In the genomic region with DNA sequence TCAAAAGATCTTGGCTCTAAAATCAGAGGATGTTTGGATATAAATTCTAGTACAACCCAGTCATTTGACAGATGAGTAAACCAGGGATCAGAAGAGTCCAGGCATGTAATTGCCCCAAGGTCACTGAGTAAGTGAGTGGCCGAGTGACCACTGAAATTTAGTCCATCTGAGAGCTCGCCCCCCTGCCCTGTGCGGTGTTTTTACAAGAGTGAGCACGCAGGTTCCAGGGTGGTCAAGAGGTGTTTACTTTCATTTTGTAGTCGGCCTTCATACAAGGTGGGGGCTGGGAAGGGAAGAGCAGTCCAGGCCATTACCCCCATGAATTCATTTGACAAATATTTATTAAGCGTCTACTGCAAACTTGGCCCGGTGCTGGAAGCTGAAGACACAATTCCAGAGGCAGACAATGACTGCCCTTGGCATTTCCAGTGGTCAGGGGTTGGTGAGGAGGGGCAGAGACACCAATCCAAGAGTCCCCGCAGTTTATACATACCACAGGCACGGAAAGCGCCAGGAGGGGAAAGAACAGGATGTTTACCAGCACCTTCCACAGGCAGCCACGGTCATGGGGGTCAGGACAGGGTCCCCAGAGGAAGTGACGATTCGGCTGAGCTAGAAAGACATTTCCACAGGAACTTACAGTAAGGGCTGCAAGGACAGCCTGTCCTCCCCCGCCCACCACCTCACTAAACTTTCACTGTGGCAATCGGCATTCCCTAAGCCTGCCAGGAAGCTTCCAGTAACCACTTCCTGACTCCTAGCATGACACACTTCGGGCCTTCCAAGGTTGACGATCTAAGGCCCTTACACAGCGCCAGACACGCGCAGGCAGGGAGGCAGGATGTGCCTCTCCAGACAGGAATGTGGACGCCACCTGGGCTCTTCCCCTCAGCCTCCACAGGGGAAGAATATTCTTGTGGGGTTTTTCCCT, we compare ENCODE assay signal across 8 cellular contexts. TPM values are rescaled to one million over a fixed set of nuclear protein-coding genes. Genes with fewer than 3 reads are reported as not detected.
DNase-seq lines count a peak whose midpoint lies in the region; ATAC-seq and TF ChIP-seq lines count a peak whose summit lies in the region.

No MANE protein-coding gene starts in this region.

- H3K4me1 Mint-ChIP-seq in Caco-2 (ENCODE audit: low read depth, unreplicated experiment): peaks cover 25% of the 10 kb centered on the region

- WGBS in mesodermal cell (ENCODE audit: insufficient coverage in 2 of 2), 2 experiments: 73 to 82% methylated on average over 15 to 16 of the region's 21 CpGs
- 36% methylated on average over 21 of the region's 21 CpGs for WGBS in urinary bladder

- TF ChIP-seq CTCF in Caco-2 (IDR thresholded peaks at IDR 0.05; ENCODE audit: insufficient read depth in 1 of 2, low read depth in 1 of 2, low read length in 1 of 2, severe bottlenecking in 1 of 2, unreplicated experiment in 1 of 2): no peak
- no peak for TF ChIP-seq CTCF in Panc1 (IDR thresholded peaks at IDR 0.05)

- CTCF ChIA-PET in Caco-2 (lab: Charles Lee) (interaction anchor here (5.3 kb wide), 1 partner anchor 95 kb away, joined by 95 read pairs; no protein-coding TSS in a partner anchor), Panc1 (lab: Charles Lee) (no interaction called here), HEK293T (lab: Yijun Ruan, JAX) (interaction anchor here (0.6 to 1.1 kb wide), 2 partner anchors 15 to 19 kb away, joined by 3 to 4 read pairs; a partner anchor contains a TSS)

- peaks cover 6% of the 10 kb centered on the region for H3K27me3 Mint-ChIP-seq in Caco-2 (ENCODE audit: insufficient read depth, unreplicated experiment)

- H3K36me3 ChIP-seq in Caco-2 (ENCODE audit: control insufficient read depth, insufficient read depth, low read length) (no peaks in the 10 kb centered on the region), Panc1 (ENCODE audit: control insufficient read depth, insufficient read depth, low read length) (peaks cover 3% of the 10 kb centered on the region; the same call in 1 of the 2 replicates), duodenal mucosa (ENCODE audit: control insufficient read depth in 1 of 2, insufficient read depth in 2 of 2, low read length in 2 of 2) (no peaks in the 10 kb centered on the region), mesodermal cell (ENCODE audit: control insufficient read depth, insufficient read depth, low read length) (no peaks in the 10 kb centered on the region), urinary bladder (ENCODE audit: insufficient read depth) (no peaks in the 10 kb centered on the region)

- in situ Hi-C loops in Panc1 (cut with HindIII; ENCODE audit: low pct_unique_long_range_greater_than_20kb, low sequenced_read_pairs) (no loop called here), G401 (cut with HindIII; ENCODE audit: low sequenced_read_pairs) (no loop called here)

- H3K4me3 Mint-ChIP-seq in Caco-2 (ENCODE audit: unreplicated experiment): no peak overlapping the region

- H3K27ac Mint-ChIP-seq in Caco-2 (ENCODE audit: unreplicated experiment): peak overlapping the region; percentile 66

- ATAC-seq in Panc1: peak; percentile 33

- no peaks in the 10 kb centered on the region for H3K9me3 ChIP-seq in Caco-2
- no peaks in the 10 kb centered on the region for H3K9me3 ChIP-seq in Panc1 (ENCODE audit: control insufficient read depth, insufficient read depth, low read depth, low read length)
- H3K9me3 ChIP-seq in duodenal mucosa (ENCODE audit: control insufficient read depth in 1 of 2, low read length in 2 of 2): no peaks in the 10 kb centered on the region
- no peaks in the 10 kb centered on the region for H3K9me3 ChIP-seq in mesodermal cell (ENCODE audit: control insufficient read depth, low read length)

- H3K36me3 Mint-ChIP-seq in Caco-2 (ENCODE audit: insufficient read depth, unreplicated experiment): no peaks in the 10 kb centered on the region

- H3K4me3 ChIP-seq in Caco-2 (ENCODE audit: low read depth, low read length) (no peak overlapping the region), Panc1 (ENCODE audit: low read depth in 2 of 2, low read length in 2 of 2) (peak overlapping the region in 1 of 2 experiments; percentile 26; a peak in 2 of 4 replicates), duodenal mucosa (ENCODE audit: low read depth in 1 of 2, low read length in 2 of 2) (no peak overlapping the region), mesodermal cell (ENCODE audit: extremely low read depth, insufficient read depth, low read length, poor library complexity, severe bottlenecking) (no peak overlapping the region), urinary bladder (ENCODE audit: low read depth, low read length) (no peak overlapping the region)

- H3K4me1 ChIP-seq in Caco-2 (peaks cover 11% of the 10 kb centered on the region; the same call in 1 of the 2 replicates), Panc1 (ENCODE audit: control insufficient read depth, insufficient read depth, low read length) (peaks cover 52% of the 10 kb centered on the region), duodenal mucosa (ENCODE audit: control insufficient read depth in 1 of 2, insufficient read depth in 2 of 2, low read length in 2 of 2) (peaks cover 19 to 44% of the 10 kb centered on the region in 2 donors), mesodermal cell (ENCODE audit: control insufficient read depth, insufficient read depth, low read length, poor library complexity, severe bottlenecking) (peaks cover 39% of the 10 kb centered on the region), urinary bladder (ENCODE audit: insufficient read depth) (no peaks in the 10 kb centered on the region)

- POLR2A ChIA-PET in Caco-2 (lab: Charles Lee): no interaction called here
- POLR2A ChIA-PET in Panc1 (lab: Charles Lee): interaction anchor here (0.6 to 1.5 kb wide), 3 partner anchors 11 to 122 kb away, joined by 3 to 4 read pairs (median 3); a partner anchor contains a TSS
- POLR2A ChIA-PET in HEK293T (lab: Yijun Ruan, JAX): no interaction called here

- H3K27ac ChIP-seq in Panc1 (ENCODE audit: low read length) (peak overlapping the region; percentile 95), duodenal mucosa (ENCODE audit: low read depth, low read length) (peak overlapping the region; percentile 90), mesodermal cell (ENCODE audit: low read depth, low read length, severe bottlenecking) (peak overlapping the region; percentile 71), urinary bladder (ENCODE audit: low read depth) (peak overlapping the region; percentile 90)

- peak overlapping the region; percentile 9 to 64 for H3K9ac ChIP-seq in duodenal mucosa (ENCODE audit: low read depth in 1 of 2, low read length in 2 of 2)

- no peak for DNase-seq in Caco-2
- DNase-seq in Panc1 (ENCODE audit: low read depth, low spot score): no peak
- DNase-seq in retina: no peak
- no peak for DNase-seq in G401 (ENCODE audit: low spot score)
- DNase-seq in HEK293T (ENCODE audit: extremely low spot score): no peak

- H3K9me3 Mint-ChIP-seq in Caco-2 (ENCODE audit: unreplicated experiment): no peaks in the 10 kb centered on the region

- intact Hi-C loops in Caco-2 (cut with micrococcal nuclease; ENCODE audit: unreplicated experiment) (loop anchor here (5.0 kb wide), 1 partner anchor 50 kb away; a partner anchor contains a TSS), Panc1 (cut with micrococcal nuclease; ENCODE audit: unreplicated experiment) (loop anchor here (5.0 kb wide), 1 partner anchor 95 kb away; no protein-coding TSS in a partner anchor)

- BruUV-seq in Caco-2 (replicated peaks; lab: Mats Ljungman, UMichigan): no TSS peak
- no TSS peak for BruUV-seq in Panc1 (replicated peaks; lab: Mats Ljungman, UMichigan)

- H3K27me3 ChIP-seq in Caco-2 (replicated peaks; ENCODE audit: control insufficient read depth, insufficient read depth, low read length) (no peaks in the 10 kb centered on the region; the same call in 1 of the 2 replicates), Panc1 (ENCODE audit: control insufficient read depth, insufficient read depth, low read length) (no peaks in the 10 kb centered on the region), duodenal mucosa (ENCODE audit: control insufficient read depth in 1 of 2, insufficient read depth in 2 of 2, low read length in 2 of 2) (no peaks in the 10 kb centered on the region)

TF ChIP-seq in HEK293T, 16 proteins besides CTCF, POLR2A, EP300 and RAD21:
- TF ChIP-seq L3MBTL2 (conservative IDR thresholded peaks at IDR 0.05) (no peak), FOXA1 (IDR thresholded peaks at IDR 0.05) (no peak), ZNF384 (IDR thresholded peaks at IDR 0.05) (no peak), TARDBP (IDR thresholded peaks at IDR 0.05) (no peak), NFRKB (IDR thresholded peaks at IDR 0.05) (no peak), SP1 (IDR thresholded peaks at IDR 0.05) (no peak), HDGF (IDR thresholded peaks at IDR 0.05; ENCODE audit: borderline replicate concordance) (no peak)
TF ChIP-seq in HEK293T: peak in this region for 0.

RNA-seq across cellular contexts. Expression of a gene that starts 1.4 kb away (rescaled TPM):
- total RNA-seq in Caco-2 (2022) (4.3 and 10.5 TPM in 2 replicates), Panc1 (2021; ENCODE audit: unreplicated experiment) (673 TPM), urinary bladder (8.2 TPM)
- polyA plus RNA-seq in Panc1 (2012; ENCODE audit: insufficient read length): 986 TPM
- polyA plus RNA-seq in mesodermal cell (2013, experiment 1 of 2): 17.4 TPM
- 19.9 TPM for polyA plus RNA-seq in mesodermal cell (2013, experiment 2 of 2)
- 890 TPM for polyA plus RNA-seq in urinary bladder
- 0.43 TPM in 1 of 2 replicates, not detected in the other for total RNA-seq in G401 (2014; rRNA removed; shearing (Covaris generic))

RNA-seq across cellular contexts. Expression of a gene that starts 17.6 kb away (rescaled TPM):
- total RNA-seq in Caco-2 (2022): not detected in 2 replicates
- not detected for total RNA-seq in Panc1 (2021; ENCODE audit: unreplicated experiment)
- not detected for polyA plus RNA-seq in Panc1 (2012; ENCODE audit: insufficient read length)
- not detected for polyA plus RNA-seq in mesodermal cell (2013, experiment 1 of 2)
- polyA plus RNA-seq in mesodermal cell (2013, experiment 2 of 2): not detected
- total RNA-seq in urinary bladder: 1.1 TPM
- 8.7 TPM for polyA plus RNA-seq in urinary bladder
- total RNA-seq in G401 (2014; rRNA removed; shearing (Covaris generic)): not detected in 2 replicates

RNA-seq across cellular contexts. Expression of a gene that starts 18.6 kb away (rescaled TPM):
- total RNA-seq in Caco-2 (2022) (0.56 and 2.0 TPM in 2 replicates), Panc1 (2021; ENCODE audit: unreplicated experiment) (170 TPM), urinary bladder (14.7 TPM)
- polyA plus RNA-seq in Panc1 (2012; ENCODE audit: insufficient read length): 297 TPM
- 2.5 TPM for polyA plus RNA-seq in mesodermal cell (2013, experiment 1 of 2)
- 2.8 TPM for polyA plus RNA-seq in mesodermal cell (2013, experiment 2 of 2)
- 189 TPM for polyA plus RNA-seq in urinary bladder
- total RNA-seq in G401 (2014; rRNA removed; shearing (Covaris generic)): not detected in 2 replicates

RNA-seq across cellular contexts. Expression of a gene that starts 25.5 kb away (rescaled TPM):
- total RNA-seq in Caco-2 (2022) (not detected in 2 replicates), Panc1 (2021; ENCODE audit: unreplicated experiment) (1.8 TPM), urinary bladder (0.48 TPM)
- 6.2 TPM for polyA plus RNA-seq in Panc1 (2012; ENCODE audit: insufficient read length)
- not detected for polyA plus RNA-seq in mesodermal cell (2013, experiment 1 of 2)
- not detected for polyA plus RNA-seq in mesodermal cell (2013, experiment 2 of 2)
- polyA plus RNA-seq in urinary bladder: 182 TPM
- total RNA-seq in G401 (2014; rRNA removed; shearing (Covaris generic)): not detected in 2 replicates

RNA-seq across cellular contexts. Expression of a gene that starts 31.5 kb away (rescaled TPM):
- 2.0 and 2.5 TPM in 2 replicates for total RNA-seq in Caco-2 (2022)
- total RNA-seq in Panc1 (2021; ENCODE audit: unreplicated experiment): 52.1 TPM
- 88.8 TPM for polyA plus RNA-seq in Panc1 (2012; ENCODE audit: insufficient read length)
- polyA plus RNA-seq in mesodermal cell (2013, experiment 1 of 2): not detected
- not detected for polyA plus RNA-seq in mesodermal cell (2013, experiment 2 of 2)
- not detected for total RNA-seq in urinary bladder
- 244 TPM for polyA plus RNA-seq in urinary bladder
- not detected in 2 replicates for total RNA-seq in G401 (2014; rRNA removed; shearing (Covaris generic))

Comparison
In these comparisons a context has a peak if more than half of its experiments do, and no peak if none do; other contexts are left out.
1. RNA of a gene that starts 1.4 kb away (total RNA-seq): 673 TPM in Panc1 (single experiment); 4.3 to 10.5 TPM in Caco-2, 8.2 TPM in urinary bladder (single experiment) and 0.43 TPM in G401; every median in the first group is over 10 times any median in the second.
2. RNA of a gene that starts 18.6 kb away (total RNA-seq): 170 TPM in Panc1 (single experiment); 14.7 TPM in urinary bladder (single experiment), 0.56 to 2.0 TPM in Caco-2 and not detected in G401; every median in the first group is over 10 times any median in the second.
3. Peak in every context shown above with its lines, with median percentiles within 50 percentile points of each other: H3K27ac ChIP-seq.